In the genomic region with DNA sequence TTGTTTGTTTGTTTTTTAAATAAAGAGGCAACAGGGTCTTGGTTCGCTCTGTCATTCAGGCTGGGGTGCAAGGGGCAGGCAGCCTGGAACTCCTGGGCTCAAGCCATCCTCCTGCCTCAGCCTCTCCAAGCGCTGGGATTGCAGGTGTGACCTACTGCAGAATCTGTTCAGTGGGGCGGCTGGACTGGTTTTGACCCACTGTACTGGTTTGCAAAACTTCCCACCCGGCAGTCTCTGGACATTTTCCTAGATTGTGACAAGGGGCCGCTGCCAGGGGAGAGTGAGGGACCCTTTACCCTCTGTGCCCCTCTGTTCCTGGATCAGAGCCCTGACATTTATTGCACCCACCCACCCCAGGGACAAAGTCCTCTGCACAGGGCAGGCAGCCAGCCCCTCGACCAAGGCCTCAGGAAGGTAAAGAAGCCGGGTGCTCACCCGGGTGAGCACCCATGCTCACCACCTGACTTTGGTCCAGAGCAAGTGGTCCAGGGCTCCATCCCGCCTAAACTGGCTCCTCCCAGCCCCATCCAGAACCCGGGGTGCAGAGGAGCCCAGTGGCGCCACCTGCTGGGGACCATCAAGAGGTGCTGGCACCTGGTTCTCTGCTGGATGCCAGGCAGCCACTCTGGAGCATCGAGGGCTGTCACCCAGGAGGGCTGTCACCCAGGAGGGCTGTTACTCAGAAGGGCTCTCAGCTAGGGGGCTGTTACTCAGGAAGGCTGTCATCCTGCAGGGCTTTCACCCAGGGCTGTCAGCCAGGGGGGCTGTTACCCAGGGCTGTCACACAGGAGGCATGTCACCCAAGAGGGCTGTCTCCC, we compare ENCODE assay signal across 8 cellular contexts.
DNase-seq lines count a peak whose midpoint lies in the region; ATAC-seq and TF ChIP-seq lines count a peak whose summit lies in the region.

No MANE protein-coding gene starts in this region.

- H3K9me3 Mint-ChIP-seq in endothelial cell (ENCODE audit: unreplicated experiment) (no peaks in the 10 kb centered on the region), osteocyte (ENCODE audit: unreplicated experiment) (no peaks in the 10 kb centered on the region)

- H3K4me3 Mint-ChIP-seq in T-helper 17 cell (no peak overlapping the region), endothelial cell (ENCODE audit: unreplicated experiment) (no peak overlapping the region), osteocyte (ENCODE audit: unreplicated experiment) (no peak overlapping the region)

- H3K27ac Mint-ChIP-seq in T-helper 17 cell = no peak overlapping the region
- no peak overlapping the region for H3K27ac Mint-ChIP-seq in endothelial cell (ENCODE audit: unreplicated experiment)
- no peak overlapping the region for H3K27ac Mint-ChIP-seq in osteocyte (ENCODE audit: unreplicated experiment)

- H3K9me3 ChIP-seq in T-helper 17 cell (ENCODE audit: control insufficient read depth, low read length, poor library complexity, severe bottlenecking) = no peaks in the 10 kb centered on the region

- H3K36me3 Mint-ChIP-seq in T-helper 17 cell (ENCODE audit: low read depth) = peaks cover 3% of the 10 kb centered on the region
- no peaks in the 10 kb centered on the region for H3K36me3 Mint-ChIP-seq in endothelial cell (ENCODE audit: low read depth, unreplicated experiment)
- no peaks in the 10 kb centered on the region for H3K36me3 Mint-ChIP-seq in osteocyte (ENCODE audit: unreplicated experiment)

- peak; percentile 45 for ATAC-seq in T-helper 17 cell
- ATAC-seq in GM18511 (IDR thresholded peaks at IDR 0.05; ENCODE audit: unreplicated experiment) = no peak
- ATAC-seq in HG02852 (IDR thresholded peaks at IDR 0.05; ENCODE audit: unreplicated experiment) = no peak
- ATAC-seq in HG02970 (IDR thresholded peaks at IDR 0.05; ENCODE audit: low FRiP score, unreplicated experiment) = no peak

- DNase-seq in DMS53 treated with DMSO at 0.1 percent for 48 hours (lab: John Stamatoyannopoulos, UW; ENCODE audit: unreplicated experiment) = peak; percentile 0
- peak; percentile 60 for DNase-seq in HPDE6-E6E7 (ENCODE audit: extremely low spot score)
- DNase-seq in T-helper 17 cell = no peak
- DNase-seq in endothelial cell (ENCODE audit: low spot score) = peak; percentile 58
- peak; percentile 77 for DNase-seq in osteocyte (ENCODE audit: extremely low spot score, unreplicated experiment)

- peaks cover 7% of the 10 kb centered on the region for H3K27me3 Mint-ChIP-seq in T-helper 17 cell
- peaks cover 7% of the 10 kb centered on the region for H3K27me3 Mint-ChIP-seq in endothelial cell (ENCODE audit: unreplicated experiment)
- H3K27me3 Mint-ChIP-seq in osteocyte (ENCODE audit: unreplicated experiment) = peaks cover 19% of the 10 kb centered on the region

- H3K4me1 Mint-ChIP-seq in T-helper 17 cell (no peaks in the 10 kb centered on the region), endothelial cell (ENCODE audit: unreplicated experiment) (peaks cover 9% of the 10 kb centered on the region), osteocyte (ENCODE audit: unreplicated experiment) (no peaks in the 10 kb centered on the region)

- peak; percentile 95 for TF ChIP-seq CTCF in endothelial cell (IDR thresholded peaks at IDR 0.05; ENCODE audit: unreplicated experiment)
- TF ChIP-seq CTCF in osteocyte (IDR thresholded peaks at IDR 0.05) = peak; percentile 55

Comparison
In these comparisons a context has a peak if more than half of its experiments do, and no peak if none do; other contexts are left out.
1. DNase-seq: peak in DMS53 treated with DMSO at 0.1 percent for 48 hours (single experiment), HPDE6-E6E7 (single experiment), endothelial cell (single experiment) and osteocyte (single experiment); none in T-helper 17 cell (0 of 3).